ENCODE assay signal across 22 cellular contexts in genomic region chr6:42152024-42152423, GRCh38.
"Had no signal": no experiment of that assay in that cellular context is flagged by ENCODE, and none has a peak within 500 bp of the region (broad histone marks: within the 10 kb centered on the region; RNA-seq: fewer than 3 reads in every experiment).

No MANE protein-coding gene starts in this region.

- DNase-seq: Karpas-422, KG1, MG63, NCI-H1092, NCI-H1105 treated with DMSO at 0.1 percent for 48 hours, NCI-H1417 treated with DMSO at 0.1 percent for 48 hours, NCI-H146, NCI-H1694 treated with DMSO at 0.1 percent for 48 hours, NCI-H1930, NCI-H2081, NCI-H2107, NCI-H226, NCI-H446, NCI-H510A, NCI-H524 treated with DMSO at 0.1 percent for 48 hours, NCI-H69, NCI-H774, SHP77, T-helper 1 cell had no signal

- H3K27me3 ChIP-seq: MG63 had no signal

- H3K36me3 ChIP-seq: MG63 had no signal

- H3K27ac ChIP-seq: HL-60, RWPE1 had no signal

- H3K4me3 ChIP-seq: MG63 had no signal

- ATAC-seq: SK-N-SH treated with all-trans-retinoic acid at 6 μM for 48 hours had no signal
